Comparison of ENCODE assay signal across 8 cellular contexts in the genomic region with DNA sequence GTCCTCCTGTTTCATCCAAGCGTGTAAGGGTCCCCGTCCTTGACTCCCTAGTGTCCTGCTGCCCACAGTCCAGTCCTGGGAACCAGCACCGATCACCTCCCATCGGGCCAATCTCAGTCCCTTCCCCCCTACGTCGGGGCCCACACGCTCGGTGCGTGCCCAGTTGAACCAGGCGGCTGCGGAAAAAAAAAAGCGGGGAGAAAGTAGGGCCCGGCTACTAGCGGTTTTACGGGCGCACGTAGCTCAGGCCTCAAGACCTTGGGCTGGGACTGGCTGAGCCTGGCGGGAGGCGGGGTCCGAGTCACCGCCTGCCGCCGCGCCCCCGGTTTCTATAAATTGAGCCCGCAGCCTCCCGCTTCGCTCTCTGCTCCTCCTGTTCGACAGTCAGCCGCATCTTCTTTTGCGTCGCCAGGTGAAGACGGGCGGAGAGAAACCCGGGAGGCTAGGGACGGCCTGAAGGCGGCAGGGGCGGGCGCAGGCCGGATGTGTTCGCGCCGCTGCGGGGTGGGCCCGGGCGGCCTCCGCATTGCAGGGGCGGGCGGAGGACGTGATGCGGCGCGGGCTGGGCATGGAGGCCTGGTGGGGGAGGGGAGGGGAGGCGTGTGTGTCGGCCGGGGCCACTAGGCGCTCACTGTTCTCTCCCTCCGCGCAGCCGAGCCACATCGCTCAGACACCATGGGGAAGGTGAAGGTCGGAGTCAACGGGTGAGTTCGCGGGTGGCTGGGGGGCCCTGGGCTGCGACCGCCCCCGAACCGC. TPM values are rescaled to one million over a fixed set of nuclear protein-coding genes. Genes with fewer than 3 reads are reported as not detected.
DNase-seq lines count a peak whose midpoint lies in the region; ATAC-seq and TF ChIP-seq lines count a peak whose summit lies in the region.

Gene GAPDH, plus strand, starts transcription at position 360 of the 756 bp plus-strand sequence. Its CDS starts 316 bp downstream, at position 676.

- intact Hi-C loops in T-helper 2 cell treated with Interferon-gamma antibody and Interleukin-4, amounts not matched to agents 100 ng/mL and 5 ng/mL, for 36 hours (cut with micrococcal nuclease): loop anchor here (1.0 to 5.0 kb wide), 9 partner anchors 40 to 318 kb away; partner anchors contain the start of genes CHD4, ING4, NCAPD2 and USP5
- intact Hi-C loops in aorta (cut with DNase I): loop anchor here (2.0 to 5.0 kb wide), 3 partner anchors 42 to 197 kb away; partner anchors contain the start of genes VAMP1 (in 2 of the 2) and MRPL51 (in 1 of the 2)

- H3K9ac ChIP-seq in rectal smooth muscle tissue (ENCODE audit: low read length): peak within 1 kb of the TSS; percentile 83

- TF ChIP-seq CTCF in right atrium auricular region (IDR thresholded peaks at IDR 0.05): no peak

- H3K27me3 ChIP-seq in right atrium auricular region: no peaks in the 10 kb centered on the region
- H3K27me3 ChIP-seq in rectal smooth muscle tissue (ENCODE audit: control insufficient read depth, insufficient read depth, low read length): no peaks in the 10 kb centered on the region
- peaks cover 0 to 1% of the 10 kb centered on the region in 2 donors for H3K27me3 ChIP-seq in aorta (ENCODE audit: control insufficient read depth in 1 of 2, insufficient read depth in 2 of 2, low read length in 1 of 2)

- H3K4me1 ChIP-seq in right atrium auricular region: peaks cover 0 to 64% of the 10 kb centered on the region in 2 donors
- H3K4me1 ChIP-seq in rectal smooth muscle tissue (ENCODE audit: control insufficient read depth, insufficient read depth, low read length): peaks cover 25% of the 10 kb centered on the region
- no peaks in the 10 kb centered on the region for H3K4me1 ChIP-seq in aorta (ENCODE audit: control insufficient read depth in 1 of 2, insufficient read depth in 2 of 2, low read length in 2 of 2)

- no peaks in the 10 kb centered on the region for H3K9me3 ChIP-seq in right atrium auricular region
- no peaks in the 10 kb centered on the region for H3K9me3 ChIP-seq in aorta (ENCODE audit: control insufficient read depth, low read length)

- ATAC-seq in GM18502 (IDR thresholded peaks at IDR 0.05; ENCODE audit: poor library complexity, unreplicated experiment) (peak; percentile 59), HG02943 (IDR thresholded peaks at IDR 0.05; ENCODE audit: low read depth, unreplicated experiment) (peak; percentile 58), aorta (ENCODE audit: low FRiP score) (peak; percentile 90)

- peak within 1 kb of the TSS; percentile 97 to 99 for H3K27ac ChIP-seq in right atrium auricular region
- H3K27ac ChIP-seq in rectal smooth muscle tissue (ENCODE audit: low read depth, low read length): peak within 1 kb of the TSS; percentile 95
- peak within 1 kb of the TSS; percentile 61 to 87 for H3K27ac ChIP-seq in aorta (ENCODE audit: low read depth in 1 of 2, low read length in 2 of 2)

- peak within 1 kb of the TSS; percentile 84 to 97 for H3K4me3 ChIP-seq in right atrium auricular region
- H3K4me3 ChIP-seq in rectal smooth muscle tissue (ENCODE audit: low read length): peak within 1 kb of the TSS; percentile 90
- peak within 1 kb of the TSS; percentile 60 to 75 for H3K4me3 ChIP-seq in aorta (ENCODE audit: low read length in 2 of 2)

- H3K36me3 ChIP-seq in right atrium auricular region (peaks cover 50% of the 10 kb centered on the region), rectal smooth muscle tissue (ENCODE audit: control insufficient read depth, insufficient read depth, low read length) (peaks cover 32% of the 10 kb centered on the region), aorta (ENCODE audit: control insufficient read depth in 1 of 2, insufficient read depth in 2 of 2, low read length in 1 of 2) (peaks cover 0 to 7% of the 10 kb centered on the region in 2 donors)

- peak; percentile 72 for DNase-seq in NCI-H187 treated with DMSO at 0.1 percent for 48 hours (lab: John Stamatoyannopoulos, UW)
- peak; percentile 78 to 98 (median 95) for DNase-seq in anterior cingulate cortex (lab: John Stamatoyannopoulos, UW)
- peak; percentile 93 for DNase-seq in right atrium auricular region (ENCODE audit: low spot score)
- peak; percentile 96 to 97 for DNase-seq in aorta

- 0 to 1% methylated on average over 49 to 69 of the region's 69 CpGs for WGBS in aorta, 2 donors

RNA-seq across cellular contexts. Expression of gene GAPDH, which starts in this region (rescaled TPM):
- total RNA-seq in T-helper 2 cell treated with Interferon-gamma antibody and Interleukin-4, amounts not matched to agents 100 ng/mL and 5 ng/mL, for 36 hours: 5,041 and 5,044 TPM in 2 replicates
- total RNA-seq in right atrium auricular region (1,000 to 10,000 TPM; 4,693 to 5,476 TPM), aorta (1,000 to 10,000 TPM; 1,856 to 2,021 TPM)
- 1,000 to 10,000 TPM; 2,047 to 3,012 TPM for polyA plus RNA-seq in aorta

Comparison
In these comparisons a context has a peak if more than half of its experiments do, and no peak if none do; other contexts are left out.
1. Peak in every context shown above with its lines: DNase-seq, ATAC-seq, H3K4me3 ChIP-seq and H3K27ac ChIP-seq.